ENCODE assay signal across 8 cellular contexts in genomic region chr15:101652783-101653430, GRCh38. TPM values are rescaled to one million over a fixed set of nuclear protein-coding genes. Genes with fewer than 3 reads are reported as not detected.
DNase-seq lines count a peak whose midpoint lies in the region; ATAC-seq, FAIRE-seq and TF ChIP-seq lines count a peak whose summit lies in the region.

No MANE protein-coding gene starts in this region.

- peak overlapping the region; percentile 96 for H3K4ac ChIP-seq in IMR-90 (ENCODE audit: low read depth, low read length)

- BruUV-seq in IMR-90 (replicated peaks; lab: Mats Ljungman, UMichigan) = no TSS peak

- peaks cover 12 to 32% of the 10 kb centered on the region in 2 experiments for H3K79me1 ChIP-seq in IMR-90 (ENCODE audit: low read depth in 1 of 2, low read length in 2 of 2)

- H3K27me3 ChIP-seq in CD4-positive, alpha-beta memory T cell (ENCODE audit: insufficient read depth, low read length) = no peaks in the 10 kb centered on the region
- no peaks in the 10 kb centered on the region for H3K27me3 ChIP-seq in IMR-90 (ENCODE audit: control insufficient read depth, insufficient read depth, low read length)

- H2AK5ac ChIP-seq in IMR-90 (ENCODE audit: low read depth, low read length) = peak overlapping the region; percentile 61

- H3K4me3 ChIP-seq in CD4-positive, alpha-beta memory T cell (ENCODE audit: low read length in 2 of 2) = peak overlapping the region; percentile 61 to 96
- H3K4me3 ChIP-seq in IMR-90 (ENCODE audit: insufficient read depth, low read depth, low read length) = peak overlapping the region; percentile 94

- peak overlapping the region; percentile 91 to 95 (median 95) for H3K4me3 Mint-ChIP-seq in CD4-positive, alpha-beta memory T cell

- peak overlapping the region; percentile 95 to 98 (median 96) for H3K27ac Mint-ChIP-seq in CD4-positive, alpha-beta memory T cell

- H2BK20ac ChIP-seq in IMR-90 (ENCODE audit: low read depth, low read length) = no peak overlapping the region

- peak overlapping the region; percentile 89; the same call in 1 of the 2 replicates for H3K56ac ChIP-seq in IMR-90 (ENCODE audit: extremely low read depth, insufficient read depth, low read length)

- POLR2A ChIA-PET in CD4-positive, alpha-beta memory T cell (lab: Charles Lee; ENCODE audit: partially characterized antibody) = interaction anchor here (0.8 to 3.2 kb wide), 8 partner anchors 10 to 402 kb away, joined by 3 to 38 read pairs (median 6); partner anchors contain the start of genes SNRPA1 and TARS3
- POLR2A ChIA-PET in IMR-90 (lab: Charles Lee; ENCODE audit: unreplicated experiment) = no interaction called here

- TF ChIP-seq POLR2A in IMR-90 (IDR thresholded peaks at IDR 0.05; ENCODE audit: low read depth, low read length) = no peak

- peaks cover 7% of the 10 kb centered on the region; the same call in 1 of the 2 replicates for H4K20me1 ChIP-seq in IMR-90 (ENCODE audit: insufficient read depth, low read length)

- no peaks in the 10 kb centered on the region for H3K27me3 Mint-ChIP-seq in CD4-positive, alpha-beta memory T cell

- dilution Hi-C loops in IMR-90 (cut with HindIII; ENCODE audit: low sequenced_read_pairs, unreplicated experiment) = no loop called here

- no peak for FAIRE-seq in D721Med (lab: Jason Lieb, UNC)

- peak overlapping the region; percentile 100; the same call in 1 of the 2 replicates for H3K23ac ChIP-seq in IMR-90 (ENCODE audit: low read depth, low read length)

- TF ChIP-seq CTCF in IMR-90 (conservative IDR thresholded peaks at IDR 0.05; ENCODE audit: low read depth, low read length) = no peak
- TF ChIP-seq CTCF in GM20000 (IDR thresholded peaks at IDR 0.05; ENCODE audit: extremely low read depth, missing control alignments) = no peak
- TF ChIP-seq CTCF in D721Med (IDR thresholded peaks at IDR 0.05; ENCODE audit: insufficient read depth, missing control alignments) = no peak

- H3K9me1 ChIP-seq in IMR-90 (ENCODE audit: insufficient read depth, low read length) = 0 out of 2 replicates have a peak, but pooled peaks cover 3% of the 10 kb centered on the region

- H4K91ac ChIP-seq in IMR-90 (ENCODE audit: insufficient read depth, low read depth, low read length) = peak overlapping the region; percentile 99

- H2AFZ ChIP-seq in IMR-90 (replicated peaks; ENCODE audit: low read length, poor library complexity) = peak overlapping the region; percentile 99

- peak overlapping the region; percentile 95 for H3K18ac ChIP-seq in IMR-90 (ENCODE audit: low read depth, low read length)

- 42% methylated on average over 12 of the region's 42 CpGs; no CpG with 5 or more reads in 1 of the 2 experiments for WGBS in IMR-90 (ENCODE audit: extremely low coverage in 2 of 2, insufficient read length in 1 of 2), 2 experiments

- peak overlapping the region; percentile 95 for H3K14ac ChIP-seq in IMR-90 (replicated peaks; ENCODE audit: low read depth, low read length)

- peak overlapping the region; percentile 94 for H2BK5ac ChIP-seq in IMR-90 (ENCODE audit: low read depth, low read length, poor library complexity, severe bottlenecking)

- peak overlapping the region; percentile 90 for H3K4me2 ChIP-seq in IMR-90 (ENCODE audit: low read depth, low read length)

- peak; percentile 19 for ATAC-seq in IMR-90 (ENCODE audit: low read depth)
- no peak for ATAC-seq in GM21526 (IDR thresholded peaks at IDR 0.05; ENCODE audit: low FRiP score, unreplicated experiment)

- peak overlapping the region; percentile 98 for H2AK9ac ChIP-seq in IMR-90 (replicated peaks; ENCODE audit: low read depth, low read length, poor library complexity)

- intact Hi-C loops in CD4-positive, alpha-beta memory T cell (cut with micrococcal nuclease) = loop anchor here (1.0 kb wide), 4 partner anchors 12 to 358 kb away; partner anchors contain the start of genes SNRPA1 and TARS3
- intact Hi-C loops in IMR-90 (cut with micrococcal nuclease) = loop anchor here (5.0 kb wide), 1 partner anchor 69 kb away; the partner anchor contains the start of gene TARS3

- H3K27ac ChIP-seq in CD4-positive, alpha-beta memory T cell (ENCODE audit: low read depth, low read length) = peak overlapping the region; percentile 97
- H3K27ac ChIP-seq in IMR-90 (ENCODE audit: insufficient read depth, low read length) = peak overlapping the region; percentile 96

- CTCF ChIA-PET in CD4-positive, alpha-beta memory T cell (lab: Charles Lee; ENCODE audit: partially characterized antibody) = interaction anchor here (0.9 to 1.3 kb wide), 2 partner anchors 11 to 333 kb away, joined by 3 to 6 read pairs; no protein-coding TSS in a partner anchor
- CTCF ChIA-PET in IMR-90 (lab: Yijun Ruan, JAX) = interaction anchor here (0.9 kb wide), 1 partner anchor 121 kb away, joined by 3 read pairs; no protein-coding TSS in a partner anchor

- no peak for DNase-seq in CD4-positive, alpha-beta memory T cell
- DNase-seq in IMR-90 (no peak), amniotic epithelial cell (ENCODE audit: low read depth) (peak; percentile 53), iPS-NIHi11 (ENCODE audit: low spot score) (peak; percentile 45), GM20000 (ENCODE audit: low spot score) (no peak), D721Med (ENCODE audit: insufficient read length, low spot score) (no peak)
- peak; percentile 23 for DNase-seq in stimulated activated CD4-positive, alpha-beta T cell treated with anti-CD3 and anti-CD28 coated beads, Interleukin-4, amount 100 ng/mL, for 1 hour

- H3K36me3 ChIP-seq in CD4-positive, alpha-beta memory T cell (ENCODE audit: insufficient read depth, low read length) = peaks cover 18% of the 10 kb centered on the region
- peaks cover 11% of the 10 kb centered on the region for H3K36me3 ChIP-seq in IMR-90 (ENCODE audit: control insufficient read depth, insufficient read depth, low read length)

- peaks cover 31% of the 10 kb centered on the region for H3K4me1 ChIP-seq in CD4-positive, alpha-beta memory T cell (ENCODE audit: insufficient read depth, low read length)
- H3K4me1 ChIP-seq in IMR-90 (ENCODE audit: control insufficient read depth, insufficient read depth, low read length) = peaks cover 5% of the 10 kb centered on the region

- H3K36me3 Mint-ChIP-seq in CD4-positive, alpha-beta memory T cell = peaks cover 10 to 47% of the 10 kb centered on the region in 2 donors

- peak overlapping the region; percentile 98 for H4K5ac ChIP-seq in IMR-90 (ENCODE audit: low read depth, low read length)

- H3K9me3 ChIP-seq in CD4-positive, alpha-beta memory T cell (ENCODE audit: control insufficient read depth in 1 of 2, low read length in 2 of 2) = no peaks in the 10 kb centered on the region
- no peaks in the 10 kb centered on the region for H3K9me3 ChIP-seq in IMR-90 (ENCODE audit: control insufficient read depth, insufficient read depth, low read length)

- H4K8ac ChIP-seq in IMR-90 (ENCODE audit: low read depth in 2 of 2, low read length in 2 of 2) = peak overlapping the region; percentile 96 to 99

- TF ChIP-seq RAD21 in IMR-90 (IDR thresholded peaks at IDR 0.05; ENCODE audit: low read length) = no peak

- H3K4me1 Mint-ChIP-seq in CD4-positive, alpha-beta memory T cell = peaks cover 19 to 53% (median 29%) of the 10 kb centered on the region in 4 donors

- peak overlapping the region; percentile 92 for H2BK120ac ChIP-seq in IMR-90 (ENCODE audit: low read depth, low read length)

- H2BK15ac ChIP-seq in IMR-90 (ENCODE audit: low read depth, low read length) = no peak overlapping the region

- in situ Hi-C loops in IMR-90 (cut with MboI; ENCODE audit: low sequenced_read_pairs) = no loop called here

- H3K9ac ChIP-seq in IMR-90 (ENCODE audit: low read depth, low read length) = peak overlapping the region; percentile 95

- H3K9me3 Mint-ChIP-seq in CD4-positive, alpha-beta memory T cell = no peaks in the 10 kb centered on the region

TF ChIP-seq in IMR-90, 13 proteins besides CTCF, POLR2A, EP300 and RAD21:
- TF ChIP-seq RFX5 (IDR thresholded peaks at IDR 0.05; ENCODE audit: low read depth, low read length) (no peak), NFE2L2 (IDR thresholded peaks at IDR 0.05; ENCODE audit: low read depth, low read length) (no peak), MAFK (IDR thresholded peaks at IDR 0.05; ENCODE audit: low read depth, low read length) (no peak), CEBPB (IDR thresholded peaks at IDR 0.05; ENCODE audit: low read depth, low read length) (no peak), CHD1 (IDR thresholded peaks at IDR 0.05; ENCODE audit: low read depth, low read length) (no peak), MXI1 (IDR thresholded peaks at IDR 0.05; ENCODE audit: borderline replicate concordance, low read depth, low read length) (no peak), RCOR1 (IDR thresholded peaks at IDR 0.05; ENCODE audit: insufficient replicate concordance, low read length) (no peak), BHLHE40 (IDR thresholded peaks at IDR 0.05; ENCODE audit: low read depth, low read length) (no peak), MAZ (IDR thresholded peaks at IDR 0.05; ENCODE audit: borderline replicate concordance, low read depth, low read length) (no peak), SMC3 (IDR thresholded peaks at IDR 0.05; ENCODE audit: low read depth, low read length) (no peak), FOS (IDR thresholded peaks at IDR 0.05; ENCODE audit: low read depth, low read length) (no peak)
- TF ChIP-seq, protein P1, sequence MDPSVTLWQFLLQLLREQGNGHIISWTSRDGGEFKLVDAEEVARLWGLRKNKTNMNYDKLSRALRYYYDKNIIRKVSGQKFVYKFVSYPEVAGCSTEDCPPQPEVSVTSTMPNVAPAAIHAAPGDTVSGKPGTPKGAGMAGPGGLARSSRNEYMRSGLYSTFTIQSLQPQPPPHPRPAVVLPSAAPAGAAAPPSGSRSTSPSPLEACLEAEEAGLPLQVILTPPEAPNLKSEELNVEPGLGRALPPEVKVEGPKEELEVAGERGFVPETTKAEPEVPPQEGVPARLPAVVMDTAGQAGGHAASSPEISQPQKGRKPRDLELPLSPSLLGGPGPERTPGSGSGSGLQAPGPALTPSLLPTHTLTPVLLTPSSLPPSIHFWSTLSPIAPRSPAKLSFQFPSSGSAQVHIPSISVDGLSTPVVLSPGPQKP (IDR thresholded peaks at IDR 0.05; ENCODE audit: borderline replicate concordance, low read depth, low read length) = no peak
- TF ChIP-seq, protein P2, sequence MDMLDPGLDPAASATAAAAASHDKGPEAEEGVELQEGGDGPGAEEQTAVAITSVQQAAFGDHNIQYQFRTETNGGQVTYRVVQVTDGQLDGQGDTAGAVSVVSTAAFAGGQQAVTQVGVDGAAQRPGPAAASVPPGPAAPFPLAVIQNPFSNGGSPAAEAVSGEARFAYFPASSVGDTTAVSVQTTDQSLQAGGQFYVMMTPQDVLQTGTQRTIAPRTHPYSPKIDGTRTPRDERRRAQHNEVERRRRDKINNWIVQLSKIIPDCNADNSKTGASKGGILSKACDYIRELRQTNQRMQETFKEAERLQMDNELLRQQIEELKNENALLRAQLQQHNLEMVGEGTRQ (IDR thresholded peaks at IDR 0.05; ENCODE audit: low read depth, low read length) = no peak
TF ChIP-seq in IMR-90: peak in this region for 0.

RNA-seq across cellular contexts. Expression of gene TM2D3, which starts 0.7 kb away (rescaled TPM):
- 10 to 100 TPM; 86.3 to 92.9 TPM for total RNA-seq in CD4-positive, alpha-beta memory T cell
- polyA plus RNA-seq in CD4-positive, alpha-beta memory T cell = 10 to 100 TPM; 35.1 to 40.3 TPM
- total RNA-seq in IMR-90 (2012; rRNA removed) = 27.4 and 30.6 TPM in 2 replicates
- 34.5 and 35.5 TPM in 2 replicates for polyA plus RNA-seq in IMR-90 (2012; rRNA removed)
- 54.5 and 74.3 TPM in 2 replicates for polyA plus RNA-seq in IMR-90 (2012; cell fraction: cytosol; rRNA removed)
- polyA plus RNA-seq in IMR-90 (2012; cell fraction: nucleus; rRNA removed; ENCODE audit: low replicate concordance) = 33.7 and 52.5 TPM in 2 replicates

Comparison
In these comparisons a context has a peak if more than half of its experiments do, and no peak if none do; other contexts are left out.
1. DNase-seq: peak in amniotic epithelial cell (single experiment), iPS-NIHi11 (single experiment) and stimulated activated CD4-positive, alpha-beta T cell treated with anti-CD3 and anti-CD28 coated beads, Interleukin-4, amount 100 ng/mL, for 1 hour (single experiment); none in CD4-positive, alpha-beta memory T cell (0 of 5), IMR-90 (single experiment), GM20000 (single experiment) and D721Med (single experiment).